Comparison of ENCODE assay signal across 1 cellular context in the genomic region with DNA sequence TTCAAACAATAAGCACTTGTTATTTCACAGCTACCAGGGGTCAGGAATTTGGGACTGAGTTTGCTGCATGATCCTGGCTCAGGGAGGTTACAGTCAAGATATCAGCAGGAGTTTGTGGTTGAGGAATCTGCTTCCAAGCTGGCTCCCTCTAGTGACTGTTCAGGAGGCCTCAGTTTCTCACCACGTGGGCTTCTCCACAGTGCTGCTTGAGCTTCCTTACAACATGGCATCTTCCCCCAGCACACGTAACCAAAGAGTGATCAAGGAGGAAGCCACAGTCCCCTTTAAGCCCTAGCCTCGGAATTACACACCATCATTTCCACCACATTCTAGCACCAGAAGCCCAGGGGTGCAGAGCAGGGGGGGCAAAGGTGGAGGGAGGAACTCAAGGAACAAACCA.
TF ChIP-seq lines count a peak whose summit lies in the region.

No MANE protein-coding gene starts in this region.

TF ChIP-seq in H1, 55 proteins besides CTCF, POLR2A, EP300 and RAD21:
- no peak for TF ChIP-seq SIN3A (conservative IDR thresholded peaks at IDR 0.05 in 1 of 2, IDR thresholded peaks at IDR 0.05 in 1 of 2; ENCODE audit: low read depth in 1 of 2, low read length in 2 of 2)
- no peak for TF ChIP-seq EZH2 (IDR thresholded peaks at IDR 0.05; ENCODE audit: low read depth, low read length, severe bottlenecking)
- no peak for TF ChIP-seq CBX5 (IDR thresholded peaks at IDR 0.05; ENCODE audit: low read depth, low read length)
- TF ChIP-seq YY1 (IDR thresholded peaks at IDR 0.05; ENCODE audit: low read depth, low read length) = peak; percentile 82
